In genomic region chr2:169468841-169469240, GRCh38 we compare ENCODE assay signal across 1 cellular context.
TF ChIP-seq lines count a peak whose summit lies in the region.

No MANE protein-coding gene starts in this region.

TF ChIP-seq in HCT116, 20 proteins besides CTCF, POLR2A, EP300 and RAD21 (continued from another document):
- TF ChIP-seq REST (IDR thresholded peaks at IDR 0.05; ENCODE audit: low read depth) (no peak), MAX (IDR thresholded peaks at IDR 0.05) (no peak), SP1 (IDR thresholded peaks at IDR 0.05; ENCODE audit: low read depth) (no peak), FOSL1 (IDR thresholded peaks at IDR 0.05; ENCODE audit: low read depth) (no peak), ELF1 (IDR thresholded peaks at IDR 0.05; ENCODE audit: borderline replicate concordance, low read depth) (no peak), ZBTB33 (IDR thresholded peaks at IDR 0.05; ENCODE audit: extremely low read depth, insufficient replicate concordance, low read length) (no peak), EZH2phosphoT487 (IDR thresholded peaks at IDR 0.05; ENCODE audit: borderline replicate concordance) (no peak), TCF7L2 (IDR thresholded peaks at IDR 0.05; ENCODE audit: borderline replicate concordance, extremely low read depth, insufficient read depth, insufficient read length) (no peak), EZH2 (IDR thresholded peaks at IDR 0.05) (no peak), JUND (IDR thresholded peaks at IDR 0.05) (no peak), EGR1 (IDR thresholded peaks at IDR 0.05; ENCODE audit: low read depth) (no peak), POLR2AphosphoS5 (IDR thresholded peaks at IDR 0.05; ENCODE audit: low read depth, low read length) (no peak), YY1 (IDR thresholded peaks at IDR 0.05; ENCODE audit: extremely low read depth, insufficient replicate concordance, low read depth, low read length) (no peak), ZFX (IDR thresholded peaks at IDR 0.05) (no peak), SRF (IDR thresholded peaks at IDR 0.05; ENCODE audit: low read depth) (no peak), ZNF274 (IDR thresholded peaks at IDR 0.05; ENCODE audit: low read depth, low read length) (no peak), ATF3 (IDR thresholded peaks at IDR 0.05) (no peak)
